In the genomic region with DNA sequence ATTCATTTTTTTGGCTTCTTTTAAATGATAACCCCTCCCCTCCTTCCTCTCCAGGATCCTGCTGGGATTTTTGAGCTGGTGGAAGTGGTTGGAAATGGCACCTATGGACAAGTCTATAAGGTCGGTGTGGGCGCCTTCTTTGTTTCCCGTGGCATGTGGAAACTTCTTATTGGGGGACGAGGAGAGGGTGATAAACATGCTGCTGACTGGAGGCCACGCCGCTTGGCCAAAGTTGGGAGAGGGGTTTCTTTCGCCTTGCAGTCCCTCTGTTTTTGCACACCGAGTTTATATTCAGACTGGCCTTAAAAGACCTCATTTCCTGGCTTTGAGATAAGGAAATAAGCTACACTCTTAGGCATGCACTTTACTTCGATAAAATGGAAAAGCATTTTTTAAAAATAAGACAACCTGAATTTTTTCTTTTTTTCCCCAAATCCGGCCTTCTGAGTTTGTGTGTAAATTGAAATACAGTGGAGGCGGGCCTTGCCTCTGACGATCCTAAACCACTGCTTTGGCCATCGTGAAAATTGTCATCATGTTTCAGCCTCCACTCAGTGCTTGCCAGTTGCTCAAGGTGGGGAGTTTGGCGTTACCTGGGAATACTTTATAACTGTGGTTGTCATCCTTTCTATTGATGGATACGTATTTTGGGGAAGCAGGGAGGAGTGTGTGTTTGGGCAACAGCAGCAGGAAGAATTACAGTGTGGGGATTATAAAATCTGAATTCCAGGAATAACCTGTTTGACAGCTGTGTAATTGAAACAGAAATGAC, we compare ENCODE assay signal across 8 cellular contexts. TPM values are rescaled to one million over a fixed set of nuclear protein-coding genes. Genes with fewer than 3 reads are reported as not detected.
DNase-seq lines count a peak whose midpoint lies in the region; ATAC-seq and TF ChIP-seq lines count a peak whose summit lies in the region.

No MANE protein-coding gene starts in this region.

- H4K20me1 ChIP-seq in OCI-LY3 (ENCODE audit: insufficient read depth, low read length) (peaks cover 45% of the 10 kb centered on the region), osteoblast (ENCODE audit: insufficient read depth, low read length) (peaks cover 20% of the 10 kb centered on the region)

- no peak for DNase-seq in left ventricle myocardium inferior
- DNase-seq in Right ventricle myocardium superior, result no peak
- DNase-seq in endodermal cell, result no peak
- peak; percentile 89 for DNase-seq in osteoblast (ENCODE audit: insufficient read length, low spot score, missing footprints)

- peaks cover 65% of the 10 kb centered on the region for H3K4me1 ChIP-seq in left ventricle myocardium inferior
- H3K4me1 ChIP-seq in OCI-LY3 (ENCODE audit: low read length), result peaks cover 33% of the 10 kb centered on the region
- peaks cover 7% of the 10 kb centered on the region for H3K4me1 ChIP-seq in endodermal cell (ENCODE audit: control insufficient read depth, insufficient read depth, low read length)
- H3K4me1 ChIP-seq in osteoblast (ENCODE audit: insufficient read depth, low read length), result peaks cover 26% of the 10 kb centered on the region

- ATAC-seq in Right ventricle myocardium superior (ENCODE audit: poor library complexity), result no peak
- ATAC-seq in HG03432 (IDR thresholded peaks at IDR 0.05; ENCODE audit: unreplicated experiment), result no peak
- no peak for ATAC-seq in GM18861 (IDR thresholded peaks at IDR 0.05; ENCODE audit: unreplicated experiment)
- no peak for ATAC-seq in GM21529 (IDR thresholded peaks at IDR 0.05; ENCODE audit: unreplicated experiment)

- H3K9me3 ChIP-seq in left ventricle myocardium inferior (replicated peaks) (peaks cover 14% of the 10 kb centered on the region), OCI-LY3 (ENCODE audit: insufficient read depth, low read length) (no peaks in the 10 kb centered on the region), endodermal cell (ENCODE audit: control insufficient read depth, low read length) (peaks cover 11% of the 10 kb centered on the region), osteoblast (ENCODE audit: low read depth, low read length) (no peaks in the 10 kb centered on the region)

- H2AFZ ChIP-seq in OCI-LY3 (ENCODE audit: low read depth, low read length) (no peak overlapping the region), osteoblast (ENCODE audit: low read length) (peak overlapping the region; percentile 3)

- H3K4me3 ChIP-seq in left ventricle myocardium inferior, result peak overlapping the region; percentile 85
- H3K4me3 ChIP-seq in OCI-LY3 (ENCODE audit: low read length), result peak overlapping the region; percentile 95
- H3K4me3 ChIP-seq in endodermal cell (ENCODE audit: low read length), result peak overlapping the region; percentile 95
- peak overlapping the region; percentile 90 for H3K4me3 ChIP-seq in osteoblast (ENCODE audit: insufficient read depth, low read length)

- no peak overlapping the region for H3K4me3 Mint-ChIP-seq in endodermal cell

- H3K36me3 ChIP-seq in left ventricle myocardium inferior (no peaks in the 10 kb centered on the region), OCI-LY3 (replicated peaks; ENCODE audit: low read depth, low read length) (peaks cover 30% of the 10 kb centered on the region), endodermal cell (ENCODE audit: control insufficient read depth, insufficient read depth, low read length) (peaks cover 18% of the 10 kb centered on the region), osteoblast (ENCODE audit: insufficient read depth, low read length) (peaks cover 18% of the 10 kb centered on the region)

- H3K36me3 Mint-ChIP-seq in endodermal cell (ENCODE audit: low read depth), result peaks cover 19% of the 10 kb centered on the region

- H3K79me2 ChIP-seq in OCI-LY3 (ENCODE audit: low read length) (peaks cover 59% of the 10 kb centered on the region), osteoblast (ENCODE audit: insufficient read depth, low read length) (peaks cover 57% of the 10 kb centered on the region)

- H3K4me2 ChIP-seq in OCI-LY3 (ENCODE audit: low read length) (peak overlapping the region; percentile 99), osteoblast (ENCODE audit: insufficient read depth, low read length) (peak overlapping the region; percentile 96)

- H3K9ac ChIP-seq in OCI-LY3 (ENCODE audit: low read length) (peak overlapping the region; percentile 97), endodermal cell (ENCODE audit: extremely low read depth, low read length, poor library complexity, severe bottlenecking) (peak overlapping the region; percentile 88)

- no peaks in the 10 kb centered on the region for H3K9me3 Mint-ChIP-seq in endodermal cell

- TF ChIP-seq CTCF in left ventricle myocardium inferior (IDR thresholded peaks at IDR 0.05; ENCODE audit: borderline replicate concordance) (no peak), OCI-LY3 (IDR thresholded peaks at IDR 0.05; ENCODE audit: low read depth, low read length) (0 out of 2 replicates have a peak, but pooled peaks have one; percentile 2), endodermal cell (conservative IDR thresholded peaks at IDR 0.05) (no peak), osteoblast (IDR thresholded peaks at IDR 0.05; ENCODE audit: extremely low read depth, low read depth, low read length) (no peak)

- H3K27me3 ChIP-seq in left ventricle myocardium inferior (ENCODE audit: low read depth) (no peaks in the 10 kb centered on the region), OCI-LY3 (ENCODE audit: low read depth, low read length) (no peaks in the 10 kb centered on the region), endodermal cell (ENCODE audit: control insufficient read depth, insufficient read depth, low read length, poor library complexity, severe bottlenecking) (no peaks in the 10 kb centered on the region), osteoblast (ENCODE audit: insufficient read depth, low read length) (no peaks in the 10 kb centered on the region)

- intact Hi-C loops in left ventricle myocardium inferior (cut with micrococcal nuclease), result no loop called here
- intact Hi-C loops in Right ventricle myocardium superior (cut with DNase I), result loop anchor here (5.0 to 10.0 kb wide), 3 partner anchors 134 to 284 kb away; no protein-coding TSS in a partner anchor

- 0% methylated on average over 8 to 15 of the region's 15 CpGs for WGBS in endodermal cell (ENCODE audit: insufficient coverage in 1 of 2, insufficient read length in 1 of 2), 2 experiments

- H3K27ac ChIP-seq in left ventricle myocardium inferior (replicated peaks) (peak overlapping the region; percentile 95), OCI-LY3 (ENCODE audit: low read length) (peak overlapping the region; percentile 59), endodermal cell (ENCODE audit: low read depth, low read length) (peak overlapping the region; percentile 86), osteoblast (ENCODE audit: low read depth, low read length) (peak overlapping the region; percentile 84)

- peaks cover 15% of the 10 kb centered on the region for H3K4me1 Mint-ChIP-seq in endodermal cell

- H3K27me3 Mint-ChIP-seq in endodermal cell (ENCODE audit: insufficient read depth), result peaks cover 8% of the 10 kb centered on the region

- no peak overlapping the region for H3K27ac Mint-ChIP-seq in endodermal cell

RNA-seq across cellular contexts. Expression of a gene that starts 1.1 kb away (rescaled TPM):
- total RNA-seq in left ventricle myocardium inferior (102 TPM), Right ventricle myocardium superior (76.9 TPM), endodermal cell (100 to 1,000 TPM; 130 to 142 TPM), osteoblast (231 and 287 TPM in 2 replicates)
- 156 TPM for polyA plus RNA-seq in endodermal cell (2013, experiment 1 of 2)
- 139 TPM for polyA plus RNA-seq in endodermal cell (2013, experiment 2 of 2)
